Comparison of ENCODE assay signal across 14 cellular contexts in the genomic region with DNA sequence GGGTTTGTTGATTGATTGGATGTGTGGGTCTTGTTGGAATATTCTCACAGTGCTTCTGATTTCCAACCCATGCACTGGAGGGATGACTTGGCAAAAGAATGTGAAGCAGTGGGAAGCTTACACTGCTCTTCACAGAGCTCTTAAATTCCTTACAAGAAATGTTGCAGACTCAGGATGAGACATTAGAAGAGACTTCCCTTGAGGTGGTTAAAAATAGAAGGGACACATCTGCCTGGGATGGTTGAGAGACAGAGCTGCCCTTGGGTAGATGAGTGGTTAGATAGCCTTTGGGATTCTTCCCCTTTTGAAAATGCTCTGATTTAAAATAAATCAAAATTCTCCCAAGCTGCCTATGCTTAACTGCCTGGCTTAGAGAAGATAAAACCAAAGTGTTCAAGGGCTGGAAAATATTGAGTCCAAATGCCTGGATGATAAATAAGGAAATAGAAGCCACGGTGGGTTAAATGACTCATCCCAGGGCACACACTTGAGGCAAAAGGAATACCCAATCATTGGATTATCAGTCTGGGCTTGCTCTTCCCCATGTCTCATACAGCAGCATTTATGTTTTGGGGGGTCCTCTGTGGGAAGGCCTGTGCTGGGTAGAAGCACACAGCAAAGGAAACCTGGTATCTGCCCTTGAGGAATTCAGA.
DNase-seq lines count a peak whose midpoint lies in the region; TF ChIP-seq lines count a peak whose summit lies in the region.
"Had no signal": no experiment of that assay in that cellular context is flagged by ENCODE, and none has a peak within 500 bp of the region (broad histone marks: within the 10 kb centered on the region; RNA-seq: fewer than 3 reads in every experiment).

No MANE protein-coding gene starts in this region.

- no peaks in the 10 kb centered on the region for H4K20me1 ChIP-seq in osteoblast (ENCODE audit: insufficient read depth, low read length)

- no peaks in the 10 kb centered on the region for H3K79me2 ChIP-seq in osteoblast (ENCODE audit: insufficient read depth, low read length)
- H3K79me2 ChIP-seq: hepatocyte had no signal

- H3K27ac ChIP-seq in osteoblast (ENCODE audit: low read depth, low read length): peak overlapping the region; percentile 92
- H3K27ac ChIP-seq: hepatocyte had no signal

- DNase-seq in DMS53 treated with DMSO at 0.1 percent for 48 hours (lab: John Stamatoyannopoulos, UW; ENCODE audit: unreplicated experiment) (peak; percentile 12), NCI-H2029 treated with DMSO at 0.1 percent for 48 hours (lab: John Stamatoyannopoulos, UW) (peak; percentile 39), fibroblast of gingiva (ENCODE audit: low read depth) (peak; percentile 63), osteoblast (ENCODE audit: insufficient read length, low spot score, missing footprints) (peak; percentile 81), SK-N-DZ (ENCODE audit: low spot score) (no peak), NCI-H446 (lab: John Stamatoyannopoulos, UW) (no peak), ureter (ENCODE audit: low spot score) (no peak)
- DNase-seq in effector CD8-positive, alpha-beta T cell (lab: John Stamatoyannopoulos, UW): no peak
- DNase-seq: CD8-positive, alpha-beta memory T cell; NCI-H1417; NCI-H748 treated with DMSO at 0.1 percent for 48 hours; retina; SHP77 treated with DMSO at 0.1 percent for 48 hours had no signal

- peak overlapping the region; percentile 46 for H3K4me2 ChIP-seq in osteoblast (ENCODE audit: insufficient read depth, low read length)
- H3K4me2 ChIP-seq: hepatocyte had no signal

- no peaks in the 10 kb centered on the region for H3K27me3 ChIP-seq in osteoblast (ENCODE audit: insufficient read depth, low read length)
- H3K27me3 ChIP-seq: hepatocyte had no signal

- TF ChIP-seq CTCF in osteoblast (IDR thresholded peaks at IDR 0.05; ENCODE audit: extremely low read depth, low read depth, low read length): no peak

- H2AFZ ChIP-seq in osteoblast (ENCODE audit: low read length): peak overlapping the region; percentile 4
- H2AFZ ChIP-seq: hepatocyte had no signal

- no peaks in the 10 kb centered on the region for H3K36me3 ChIP-seq in osteoblast (ENCODE audit: insufficient read depth, low read length)

- no peaks in the 10 kb centered on the region for H3K9me3 ChIP-seq in osteoblast (ENCODE audit: low read depth, low read length)

- peaks cover 41% of the 10 kb centered on the region for H3K4me1 ChIP-seq in osteoblast (ENCODE audit: insufficient read depth, low read length)

- no peak overlapping the region for H3K4me3 ChIP-seq in osteoblast (ENCODE audit: insufficient read depth, low read length)
- H3K4me3 ChIP-seq: hepatocyte had no signal

Comparison
In these comparisons a context has a peak if more than half of its experiments do, and no peak if none do; other contexts are left out.
1. DNase-seq: peak in DMS53 treated with DMSO at 0.1 percent for 48 hours (single experiment), NCI-H2029 treated with DMSO at 0.1 percent for 48 hours (single experiment), fibroblast of gingiva (single experiment) and osteoblast (single experiment); none in SK-N-DZ (single experiment), NCI-H446 (0 of 2), effector CD8-positive, alpha-beta T cell (single experiment) and ureter (single experiment).